In the genomic region with DNA sequence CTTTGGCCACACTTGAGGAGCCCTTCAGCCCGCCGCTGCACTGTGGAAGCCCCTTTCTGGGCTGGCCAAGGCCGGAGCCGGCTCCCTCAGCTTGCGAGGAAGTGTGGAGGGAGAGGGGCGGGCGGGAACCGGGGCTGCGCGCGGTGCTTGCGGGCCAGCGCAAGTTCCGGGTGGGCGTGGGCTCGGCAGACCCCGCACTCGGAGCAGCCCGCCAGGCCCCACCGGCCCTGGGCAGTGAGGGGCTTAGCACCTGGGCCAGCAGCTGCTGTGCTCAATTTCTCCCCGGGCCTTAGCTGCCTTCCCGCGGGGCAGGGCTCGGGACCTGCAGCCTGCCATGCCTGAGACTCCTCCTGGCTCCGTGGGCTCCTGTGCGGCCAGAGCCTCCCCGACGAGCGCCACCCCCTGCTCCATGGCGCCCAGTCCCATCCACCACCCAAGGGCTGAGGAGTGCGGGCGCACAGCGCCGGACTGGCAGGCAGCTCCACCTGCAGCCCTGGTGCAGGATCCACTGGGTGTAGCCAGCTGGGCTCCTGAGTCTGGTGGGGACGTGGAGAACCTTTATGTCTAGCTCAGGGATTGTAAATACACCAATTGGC, we compare ENCODE assay signal across 8 cellular contexts.
DNase-seq lines count a peak whose midpoint lies in the region; ATAC-seq, FAIRE-seq and TF ChIP-seq lines count a peak whose summit lies in the region.
"Not testable (repeated sequence)": the region's sequence is repeated elsewhere in the genome, so short reads cannot be mapped to it uniquely, and the experiment has no call there.

No MANE protein-coding gene starts in this region.

- intact Hi-C loops in cardiac septum (cut with DNase I); tibial artery (cut with DNase I; ENCODE audit: low total_unique reads): not testable (repeated sequence)

- not testable (repeated sequence) for H3K23ac ChIP-seq in H1 (ENCODE audit: insufficient read length)

- not testable (repeated sequence) for H3K27ac Mint-ChIP-seq in activated naive CD4-positive, alpha-beta T cell treated with anti-CD3 and anti-CD28 coated beads, Interleukin-2, amount 10 ng/mL, durations not matched to agents 7 days and 5 days

- H3K4ac ChIP-seq in H1 (replicated peaks; ENCODE audit: insufficient read length, low read depth, low read length): not testable (repeated sequence)

- 94% methylated on average over 12 of the region's 35 CpGs; no CpG with 5 or more reads in 1 of the 2 experiments for WGBS in H1 (ENCODE audit: extremely low coverage in 1 of 2, insufficient coverage in 1 of 2, insufficient read length in 1 of 2, insufficient replicate concordance in 2 of 2, low coverage in 1 of 2, low lambda C conversion rate in 2 of 2, missing lambda C conversion rate in 1 of 2), 2 experiments

- not testable (repeated sequence) for FAIRE-seq in H1 (lab: Jason Lieb, UNC)

- H3K27ac ChIP-seq in 22Rv1: peak overlapping the region; percentile 45
- H3K27ac ChIP-seq in RWPE2 (ENCODE audit: poor library complexity, severe bottlenecking); H1 (ENCODE audit: low read depth, low read length); tibial artery: not testable (repeated sequence)

- H3K4me3 Mint-ChIP-seq in activated naive CD4-positive, alpha-beta T cell treated with anti-CD3 and anti-CD28 coated beads, Interleukin-2, amount 10 ng/mL, durations not matched to agents 7 days and 5 days: not testable (repeated sequence)

- peak overlapping the region; percentile 34; the same call in 1 of the 2 replicates for H2BK12ac ChIP-seq in H1 (ENCODE audit: low read depth, low read length)

- H3K4me3 ChIP-seq in RWPE2 (ENCODE audit: severe bottlenecking); H1 (ENCODE audit: extremely low read depth in 1 of 4, insufficient read depth in 2 of 4, low read depth in 3 of 4, low read length in 4 of 4); tibial artery: not testable (repeated sequence)

- H3K9me3 Mint-ChIP-seq in activated naive CD4-positive, alpha-beta T cell treated with anti-CD3 and anti-CD28 coated beads, Interleukin-2, amount 10 ng/mL, durations not matched to agents 7 days and 5 days: not testable (repeated sequence)

- H3K27me3 ChIP-seq in RWPE2 (ENCODE audit: insufficient read depth, poor library complexity, severe bottlenecking); H1 (replicated peaks in 1 of 4; ENCODE audit: control insufficient read depth in 3 of 4, extremely low read depth in 1 of 4, insufficient read depth in 3 of 4, low read length in 3 of 4): not testable (repeated sequence)
- H3K27me3 ChIP-seq in tibial artery: peaks cover 0 to 30% of the 10 kb centered on the region in 2 donors

- POLR2A ChIA-PET in H1 (lab: Charles Lee; ENCODE audit: partially characterized antibody): interaction anchor here (0.8 to 1.8 kb wide), 3 partner anchors 8 to 228 kb away, joined by 3 to 4 read pairs (median 3); a partner anchor contains a TSS

- TF ChIP-seq POLR2A in H1 (IDR thresholded peaks at IDR 0.05; ENCODE audit: control extremely low read depth in 1 of 2, low read depth in 2 of 2, low read length in 2 of 2): not testable (repeated sequence)

- not testable (repeated sequence) for H3K79me1 ChIP-seq in H1 (ENCODE audit: low read depth, low read length)

- not testable (repeated sequence) for H2BK15ac ChIP-seq in H1 (ENCODE audit: low read length)

- H3K36me3 ChIP-seq in RWPE2 (ENCODE audit: low read depth); H1 (ENCODE audit: control insufficient read depth in 2 of 4, insufficient read depth in 4 of 4, low read length in 3 of 4); tibial artery: not testable (repeated sequence)

- H3K36me3 Mint-ChIP-seq in activated naive CD4-positive, alpha-beta T cell treated with anti-CD3 and anti-CD28 coated beads, Interleukin-2, amount 10 ng/mL, durations not matched to agents 7 days and 5 days: not testable (repeated sequence)

- TF ChIP-seq RAD21 in H1 (IDR thresholded peaks at IDR 0.05 in 1 of 2, conservative IDR thresholded peaks at IDR 0.05 in 1 of 2; ENCODE audit: low read depth in 2 of 2, low read length in 2 of 2): not testable (repeated sequence)

- not testable (repeated sequence) for H3K18ac ChIP-seq in H1 (ENCODE audit: extremely low read depth, low read length)

- peak; percentile 21 for DNase-seq in RWPE2 (ENCODE audit: low spot score)
- DNase-seq in activated naive CD4-positive, alpha-beta T cell treated with anti-CD3 and anti-CD28 coated beads, Interleukin-2, amount 10 ng/mL, durations not matched to agents 7 days and 5 days: peak; percentile 15
- DNase-seq in H1 (ENCODE audit: low read depth in 1 of 2, low spot score in 2 of 2): not testable (repeated sequence)
- peak; percentile 64 for DNase-seq in cardiac septum (ENCODE audit: low spot score)
- DNase-seq in mesenteric fat pad (ENCODE audit: low spot score): peak; percentile 83
- DNase-seq in omental fat pad (ENCODE audit: low spot score): peak; percentile 12
- DNase-seq in tibial artery: peak; percentile 11 to 50

- peak overlapping the region; percentile 40; the same call in 1 of the 2 replicates for H4K8ac ChIP-seq in H1 (ENCODE audit: extremely low read depth, insufficient read depth, low read length)

- H3K4me1 Mint-ChIP-seq in activated naive CD4-positive, alpha-beta T cell treated with anti-CD3 and anti-CD28 coated beads, Interleukin-2, amount 10 ng/mL, durations not matched to agents 7 days and 5 days: peaks cover 29% of the 10 kb centered on the region

- not testable (repeated sequence) for H4K91ac ChIP-seq in H1 (replicated peaks; ENCODE audit: insufficient read length, low read length)

- H3K4me1 ChIP-seq in RWPE2 (ENCODE audit: insufficient read depth, poor library complexity, severe bottlenecking): peaks cover 11% of the 10 kb centered on the region
- H3K4me1 ChIP-seq in H1 (replicated peaks in 1 of 4; ENCODE audit: control insufficient read depth in 3 of 4, insufficient read depth in 4 of 4, low read length in 3 of 4): peaks cover 0 to 28% (median 17%) of the 10 kb centered on the region in 4 experiments; a peak in 6 of 7 replicates
- peaks cover 0 to 19% (median 14%) of the 10 kb centered on the region in 4 donors for H3K4me1 ChIP-seq in tibial artery

- H4K5ac ChIP-seq in H1 (ENCODE audit: insufficient read length, low read depth, low read length): not testable (repeated sequence)

- H3K23me2 ChIP-seq in H1 (ENCODE audit: low read depth, low read length): peaks cover 13% of the 10 kb centered on the region

- H3K79me2 ChIP-seq in H1 (ENCODE audit: control insufficient read depth in 1 of 2, insufficient read depth in 2 of 2, low read length in 2 of 2): not testable (repeated sequence)

- H4K20me1 ChIP-seq in H1 (replicated peaks in 1 of 2; ENCODE audit: control insufficient read depth in 1 of 2, insufficient read depth in 2 of 2, low read length in 2 of 2): not testable (repeated sequence)

- H2BK5ac ChIP-seq in H1 (ENCODE audit: low read depth, low read length): not testable (repeated sequence)

- ATAC-seq in RWPE2 (ENCODE audit: low read depth); omental fat pad (ENCODE audit: low FRiP score): not testable (repeated sequence)

- TF ChIP-seq EP300 in H1 (IDR thresholded peaks at IDR 0.05; ENCODE audit: borderline replicate concordance in 1 of 2, low read depth in 2 of 2, low read length in 2 of 2): not testable (repeated sequence)

- not testable (repeated sequence) for H3K9me3 ChIP-seq in RWPE2 (ENCODE audit: severe bottlenecking); H1 (ENCODE audit: insufficient read depth in 2 of 2, low read depth in 1 of 2, low read length in 1 of 2); tibial artery

- not testable (repeated sequence) for H3K14ac ChIP-seq in H1 (ENCODE audit: insufficient read length)

- not testable (repeated sequence) for H3K56ac ChIP-seq in H1 (replicated peaks; ENCODE audit: insufficient read length, low read depth, low read length)

- H2BK20ac ChIP-seq in H1 (ENCODE audit: low read length): not testable (repeated sequence)

- peaks cover 51% of the 10 kb centered on the region for H3K27me3 Mint-ChIP-seq in activated naive CD4-positive, alpha-beta T cell treated with anti-CD3 and anti-CD28 coated beads, Interleukin-2, amount 10 ng/mL, durations not matched to agents 7 days and 5 days

- H2BK120ac ChIP-seq in H1 (replicated peaks; ENCODE audit: low read depth, low read length): not testable (repeated sequence)

- not testable (repeated sequence) for H3K9ac ChIP-seq in H1 (replicated peaks in 1 of 4; ENCODE audit: extremely low read depth in 1 of 4, low read depth in 3 of 4, low read length in 3 of 4)

- CTCF ChIA-PET in activated naive CD4-positive, alpha-beta T cell treated with anti-CD3 and anti-CD28 coated beads, Interleukin-2, amount 10 ng/mL, durations not matched to agents 7 days and 5 days (lab: Charles Lee): not testable (repeated sequence)
- CTCF ChIA-PET in H1 (lab: Charles Lee; ENCODE audit: partially characterized antibody): interaction anchor here (0.6 to 24.5 kb wide), 11 partner anchors 9 to 345 kb away, joined by 3 to 331 read pairs (median 7); no protein-coding TSS in a partner anchor

- H2AK5ac ChIP-seq in H1 (ENCODE audit: low read depth, low read length): not testable (repeated sequence)

- not testable (repeated sequence) for TF ChIP-seq CTCF in 22Rv1 (IDR thresholded peaks at IDR 0.05); RWPE2 (IDR thresholded peaks at IDR 0.05; ENCODE audit: poor library complexity, severe bottlenecking); H1 (IDR thresholded peaks at IDR 0.05; ENCODE audit: control extremely low read depth in 1 of 3, insufficient read depth in 1 of 3, low read depth in 1 of 3, low read length in 3 of 3); omental fat pad (IDR thresholded peaks at IDR 0.05); tibial artery (IDR thresholded peaks at IDR 0.05)

- H3K4me2 ChIP-seq in H1 (ENCODE audit: insufficient read depth in 1 of 2, low read depth in 2 of 2, low read length in 2 of 2): not testable (repeated sequence)

- not testable (repeated sequence) for H2AFZ ChIP-seq in H1 (ENCODE audit: low read length)
